ENCODE assay signal across 1 cellular context in the genomic region with DNA sequence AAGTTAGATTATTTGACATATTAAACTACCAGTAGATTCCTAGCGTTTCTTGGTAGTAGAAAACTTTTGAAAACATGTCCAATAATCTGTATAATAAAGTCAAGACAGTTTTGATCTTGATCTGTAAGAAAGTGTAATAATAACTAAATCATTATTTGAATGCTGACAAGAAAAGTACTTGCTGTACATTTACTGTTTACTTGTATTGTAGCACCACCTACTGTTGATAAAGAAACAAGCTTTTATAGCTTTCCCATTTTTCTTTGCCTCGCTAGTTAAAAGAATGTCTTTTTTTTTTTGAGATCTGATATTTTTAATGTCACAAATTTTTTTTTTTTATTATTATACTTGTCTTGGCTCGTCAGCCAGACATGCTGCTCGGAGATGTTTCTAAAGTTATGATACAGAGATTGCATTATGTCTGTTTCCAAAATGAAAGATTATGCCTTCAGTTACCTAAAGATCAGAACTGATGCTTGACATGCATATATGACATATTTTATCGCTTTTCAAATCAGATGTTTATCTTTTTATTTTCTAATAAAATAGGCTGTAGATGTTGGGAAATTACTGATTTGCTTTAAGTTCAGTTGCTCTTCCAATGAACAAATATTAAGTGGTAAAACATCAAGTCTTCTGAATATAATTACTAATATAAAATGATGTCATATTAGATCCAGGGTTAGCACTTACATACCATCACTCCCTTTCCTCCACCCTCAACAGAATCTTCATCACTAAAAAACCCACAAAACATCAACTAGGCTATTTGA.
TF ChIP-seq lines count a peak whose summit lies in the region.

No MANE protein-coding gene starts in this region.

TF ChIP-seq in HepG2, 621 proteins besides CTCF, POLR2A, EP300 and RAD21 (continued from another document):
- TF ChIP-seq FOXA1 (IDR thresholded peaks at IDR 0.05) (no peak), FOXA1 (CRISPR knock-in tag; IDR thresholded peaks at IDR 0.05) (peak; percentile 17; the same call in 1 of the 2 replicates), SMC3 (IDR thresholded peaks at IDR 0.05; ENCODE audit: low read length) (peak; percentile 36; the same call in 1 of the 2 replicates), YEATS2 (CRISPR knock-in tag; IDR thresholded peaks at IDR 0.05; ENCODE audit: borderline replicate concordance) (no peak)
- TF ChIP-seq, protein P1, sequence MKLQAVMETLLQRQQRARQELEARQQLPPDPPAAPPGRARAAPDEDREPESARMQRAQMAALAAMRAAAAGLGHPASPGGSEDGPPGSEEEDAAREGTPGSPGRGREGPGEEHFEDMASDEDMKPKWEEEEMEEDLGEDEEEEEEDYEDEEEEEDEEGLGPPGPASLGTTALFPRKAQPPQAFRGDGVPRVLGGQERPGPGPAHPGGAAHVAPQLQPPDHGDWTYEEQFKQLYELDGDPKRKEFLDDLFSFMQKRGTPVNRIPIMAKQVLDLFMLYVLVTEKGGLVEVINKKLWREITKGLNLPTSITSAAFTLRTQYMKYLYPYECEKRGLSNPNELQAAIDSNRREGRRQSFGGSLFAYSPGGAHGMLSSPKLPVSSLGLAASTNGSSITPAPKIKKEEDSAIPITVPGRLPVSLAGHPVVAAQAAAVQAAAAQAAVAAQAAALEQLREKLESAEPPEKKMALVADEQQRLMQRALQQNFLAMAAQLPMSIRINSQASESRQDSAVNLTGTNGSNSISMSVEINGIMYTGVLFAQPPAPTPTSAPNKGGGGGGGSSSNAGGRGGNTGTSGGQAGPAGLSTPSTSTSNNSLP (IDR thresholded peaks at IDR 0.05; ENCODE audit: low read depth, low read length) = 0 out of 2 replicates have a peak, but pooled peaks have one; percentile 46
